Comparison of ENCODE assay signal across 8 cellular contexts in the genomic region with DNA sequence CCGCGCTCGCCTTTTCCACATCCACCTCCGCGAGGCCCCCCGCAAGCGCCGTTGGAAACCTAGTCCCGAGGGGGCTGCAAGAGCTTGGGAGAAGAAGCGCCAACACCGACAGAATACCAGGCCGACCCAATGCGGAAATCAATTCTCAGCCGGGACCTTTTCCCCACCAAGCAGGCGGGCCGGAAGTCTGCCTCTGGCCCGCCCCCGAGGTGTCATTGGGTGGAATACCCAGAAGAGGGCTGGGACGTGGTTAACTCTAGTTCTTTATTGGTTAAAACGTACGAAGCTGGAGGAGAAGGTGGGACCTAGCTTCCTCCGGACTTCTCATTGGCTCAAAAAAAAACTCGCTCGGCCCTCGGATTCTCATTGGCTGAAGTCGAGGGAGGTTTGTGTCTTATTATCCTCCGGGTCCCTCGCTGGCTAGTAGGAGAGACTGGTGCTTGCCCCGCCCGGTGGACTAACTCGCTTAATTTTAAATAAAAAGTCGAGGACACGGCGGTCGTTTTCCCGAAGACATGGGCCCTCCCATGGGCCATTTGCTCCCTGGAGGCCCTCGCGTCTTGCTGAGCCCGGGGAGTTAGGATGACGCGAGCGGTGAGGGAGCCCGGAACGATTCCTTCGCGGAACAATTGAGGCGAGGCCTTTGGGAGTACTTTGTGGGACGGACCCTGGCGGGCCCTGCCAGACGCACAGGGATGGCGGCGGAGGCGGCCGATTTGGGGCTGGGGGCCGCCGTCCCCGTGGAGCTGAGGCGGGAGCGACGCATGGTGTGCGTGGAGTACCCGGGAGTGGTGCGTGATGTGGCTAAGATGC. TPM values are rescaled to one million over a fixed set of nuclear protein-coding genes. Genes with fewer than 3 reads are reported as not detected.
A peak's percentile ranks its signal among the peaks of the same experiment; 100 is the strongest.
DNase-seq lines count a peak whose midpoint lies in the region; ATAC-seq and TF ChIP-seq lines count a peak whose summit lies in the region.

A gene with protein sequence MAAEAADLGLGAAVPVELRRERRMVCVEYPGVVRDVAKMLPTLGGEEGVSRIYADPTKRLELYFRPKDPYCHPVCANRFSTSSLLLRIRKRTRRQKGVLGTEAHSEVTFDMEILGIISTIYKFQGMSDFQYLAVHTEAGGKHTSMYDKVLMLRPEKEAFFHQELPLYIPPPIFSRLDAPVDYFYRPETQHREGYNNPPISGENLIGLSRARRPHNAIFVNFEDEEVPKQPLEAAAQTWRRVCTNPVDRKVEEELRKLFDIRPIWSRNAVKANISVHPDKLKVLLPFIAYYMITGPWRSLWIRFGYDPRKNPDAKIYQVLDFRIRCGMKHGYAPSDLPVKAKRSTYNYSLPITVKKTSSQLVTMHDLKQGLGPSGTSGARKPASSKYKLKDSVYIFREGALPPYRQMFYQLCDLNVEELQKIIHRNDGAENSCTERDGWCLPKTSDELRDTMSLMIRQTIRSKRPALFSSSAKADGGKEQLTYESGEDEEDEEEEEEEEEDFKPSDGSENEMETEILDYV (plus strand): TSS at position 681 of the 813 bp plus-strand sequence. CDS start 15 bp downstream, at position 696.

- DNase-seq in AG10803 (ENCODE audit: low read depth), result peak; percentile 99
- peak; percentile 99 for DNase-seq in NCI-H460 (ENCODE audit: extremely low read depth, low read depth)
- peak; percentile 88 for DNase-seq in activated CD4-positive, CD25-positive, alpha-beta regulatory T cell treated with anti-CD3 and anti-CD28 coated beads, Interleukin-2, amount 50 U/mL, for 72 hours
- DNase-seq in cerebellar nuclear complex (lab: John Stamatoyannopoulos, UW), result peak; percentile 81 to 96
- DNase-seq in islet precursor cell, result peak; percentile 98
- peak; percentile 83 to 85 (median 84) for DNase-seq in stimulated activated CD4-positive, alpha-beta T cell treated with anti-CD3 and anti-CD28 coated beads, Interleukin-12 subunit alpha, Interleukin-12 subunit beta, amount 100 ng/mL, for 48 hours (ENCODE audit: low read depth in 2 of 3, low spot score in 1 of 3)

- peak within 1 kb of the TSS; percentile 96 for H3K4me3 ChIP-seq in AG10803 (ENCODE audit: low read length)

- TF ChIP-seq CTCF in AG10803 (conservative IDR thresholded peaks at IDR 0.05; ENCODE audit: low read length), result no peak

- ATAC-seq in GM19043 (IDR thresholded peaks at IDR 0.05; ENCODE audit: low read depth, unreplicated experiment) (peak; percentile 90), HG03378 (IDR thresholded peaks at IDR 0.05; ENCODE audit: unreplicated experiment) (peak; percentile 94)

RNA-seq across cellular contexts. Expression of the gene that starts here (rescaled TPM):
- total RNA-seq in NCI-H460 (2014; rRNA removed; shearing (Covaris generic)), result 56.2 and 63.1 TPM in 2 replicates
- polyA plus RNA-seq in NCI-H460 (2014; cell fraction: nucleus; rRNA removed), result 125 and 134 TPM in 2 replicates

Comparison
In these comparisons a context has a peak if more than half of its experiments do, and no peak if none do; other contexts are left out.
1. Peak in every context shown above with its lines: DNase-seq, ATAC-seq and H3K4me3 ChIP-seq.